Comparison of ENCODE assay signal across 15 cellular contexts in the genomic region with DNA sequence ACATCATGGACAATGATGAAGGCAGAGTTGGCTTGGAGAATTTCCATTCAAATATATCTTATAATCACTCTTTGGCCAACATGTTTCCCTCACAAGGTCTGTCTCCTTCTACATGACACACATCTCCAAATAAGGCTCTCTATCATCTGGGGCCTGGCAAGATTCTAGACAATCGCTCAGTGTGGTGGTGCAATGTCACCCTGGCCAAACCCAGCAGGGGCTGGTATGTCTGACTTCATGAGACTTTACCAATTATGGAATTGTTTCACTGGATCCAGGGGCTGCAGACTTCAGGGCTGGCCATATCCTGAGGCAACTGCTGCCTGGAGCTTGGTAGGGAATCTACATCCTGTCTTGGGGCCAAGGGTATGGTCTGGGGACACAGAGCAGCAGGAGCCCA.
A peak's percentile ranks its signal among the peaks of the same experiment; 100 is the strongest.
DNase-seq lines count a peak whose midpoint lies in the region; ATAC-seq and TF ChIP-seq lines count a peak whose summit lies in the region.
"Had no signal": no experiment of that assay in that cellular context is flagged by ENCODE, and none has a peak within 500 bp of the region (broad histone marks: within the 10 kb centered on the region; RNA-seq: fewer than 3 reads in every experiment).

No MANE protein-coding gene starts in this region.

- peaks cover 3% of the 10 kb centered on the region for H4K20me1 ChIP-seq in osteoblast (ENCODE audit: insufficient read depth, low read length)

- peak; percentile 61 for ATAC-seq in aorta (ENCODE audit: low FRiP score)
- ATAC-seq: A549, GM23338 had no signal

- H3K4me3 ChIP-seq in esophagus muscularis mucosa (no peak overlapping the region), aorta (ENCODE audit: low read length in 2 of 2) (no peak overlapping the region), osteoblast (ENCODE audit: insufficient read depth, low read length) (no peak overlapping the region), tibial artery (no peak overlapping the region)
- H3K4me3 ChIP-seq: A549, GM23338, HAP-1 had no signal

- H3K27ac ChIP-seq in VCaP: peak overlapping the region; percentile 100
- H3K27ac ChIP-seq in esophagus muscularis mucosa (replicated peaks in 1 of 4): peak overlapping the region in 3 of 4 donors; percentile 20 to 62 (median 43)
- H3K27ac ChIP-seq in aorta (ENCODE audit: low read depth in 1 of 2, low read length in 2 of 2): peak overlapping the region; percentile 6 to 25
- no peak overlapping the region for H3K27ac ChIP-seq in osteoblast (ENCODE audit: low read depth, low read length)
- H3K27ac ChIP-seq in tibial artery: no peak overlapping the region
- H3K27ac ChIP-seq: A549 had no signal

- no peaks in the 10 kb centered on the region for H3K9me3 ChIP-seq in esophagus muscularis mucosa
- H3K9me3 ChIP-seq in aorta (ENCODE audit: control insufficient read depth, low read length): no peaks in the 10 kb centered on the region
- no peaks in the 10 kb centered on the region for H3K9me3 ChIP-seq in osteoblast (ENCODE audit: low read depth, low read length)
- no peaks in the 10 kb centered on the region for H3K9me3 ChIP-seq in tibial artery
- H3K9me3 ChIP-seq: A549, BE2C, HAP-1 had no signal

- H3K36me3 ChIP-seq in esophagus muscularis mucosa (no peaks in the 10 kb centered on the region), aorta (ENCODE audit: control insufficient read depth in 1 of 2, insufficient read depth in 2 of 2, low read length in 1 of 2) (no peaks in the 10 kb centered on the region), osteoblast (ENCODE audit: insufficient read depth, low read length) (no peaks in the 10 kb centered on the region), tibial artery (no peaks in the 10 kb centered on the region)
- H3K36me3 ChIP-seq: BE2C, HAP-1 had no signal

- no peak for TF ChIP-seq POLR2A in esophagus muscularis mucosa (IDR thresholded peaks at IDR 0.05; ENCODE audit: low read depth)

- no peak for TF ChIP-seq EP300 in esophagus muscularis mucosa (IDR thresholded peaks at IDR 0.05)

- H3K4me2 ChIP-seq in osteoblast (ENCODE audit: insufficient read depth, low read length): no peak overlapping the region
- H3K4me2 ChIP-seq: A549, GM23338 had no signal

- DNase-seq in M059J (ENCODE audit: low read depth) (peak; percentile 20), esophagus muscularis mucosa (ENCODE audit: extremely low spot score) (no peak), aorta (peak in 1 of 2 donors; percentile 71), osteoblast (ENCODE audit: insufficient read length, low spot score, missing footprints) (no peak), tibial artery (no peak)
- DNase-seq: BE2C; CD4-positive, alpha-beta memory T cell; DMS153; DMS79 treated with DMSO at 0.1 percent for 48 hours; EL; HFFc6 had no signal

- TF ChIP-seq CTCF in VCaP (conservative IDR thresholded peaks at IDR 0.05) (no peak), esophagus muscularis mucosa (IDR thresholded peaks at IDR 0.05) (no peak), osteoblast (IDR thresholded peaks at IDR 0.05; ENCODE audit: extremely low read depth, low read depth, low read length) (no peak), tibial artery (IDR thresholded peaks at IDR 0.05) (no peak)

- no CpG with 5 or more reads among the region's 1 CpG for WGBS in esophagus muscularis mucosa
- WGBS in aorta, 2 donors: 18 to 27% methylated on average over 1 of the region's 1 CpG

- H3K4me1 ChIP-seq in esophagus muscularis mucosa: peaks cover 17 to 47% (median 45%) of the 10 kb centered on the region in 4 donors
- H3K4me1 ChIP-seq in aorta (ENCODE audit: control insufficient read depth in 1 of 2, insufficient read depth in 2 of 2, low read length in 2 of 2): peaks cover 2 to 6% of the 10 kb centered on the region in 2 donors
- H3K4me1 ChIP-seq in osteoblast (ENCODE audit: insufficient read depth, low read length): no peaks in the 10 kb centered on the region
- H3K4me1 ChIP-seq in tibial artery: peaks cover 0 to 9% (median 2%) of the 10 kb centered on the region in 4 donors
- H3K4me1 ChIP-seq: A549, HAP-1 had no signal

- no peaks in the 10 kb centered on the region for H3K79me2 ChIP-seq in osteoblast (ENCODE audit: insufficient read depth, low read length)

- H2AFZ ChIP-seq in osteoblast (ENCODE audit: low read length): no peak overlapping the region
- H2AFZ ChIP-seq: GM23338 had no signal

- intact Hi-C loops in esophagus muscularis mucosa (cut with DNase I): loop anchor here (10.0 kb wide), 1 partner anchor 312 kb away; no protein-coding TSS in a partner anchor
- intact Hi-C loops in aorta (cut with DNase I): loop anchor here (5.0 to 10.0 kb wide), 4 partner anchors 35 to 312 kb away; no protein-coding TSS in a partner anchor
- intact Hi-C loops in tibial artery (cut with DNase I; ENCODE audit: low total_unique reads): no loop called here

- H3K27me3 ChIP-seq in esophagus muscularis mucosa: no peaks in the 10 kb centered on the region
- no peaks in the 10 kb centered on the region for H3K27me3 ChIP-seq in aorta (ENCODE audit: control insufficient read depth in 1 of 2, insufficient read depth in 2 of 2, low read length in 1 of 2)
- peaks cover 3% of the 10 kb centered on the region for H3K27me3 ChIP-seq in osteoblast (ENCODE audit: insufficient read depth, low read length)
- no peaks in the 10 kb centered on the region for H3K27me3 ChIP-seq in tibial artery
- H3K27me3 ChIP-seq: BE2C had no signal

Comparison
In these comparisons a context has a peak if more than half of its experiments do, and no peak if none do; other contexts are left out.
1. H3K27ac ChIP-seq: peak in VCaP (single experiment), esophagus muscularis mucosa (3 of 4) and aorta (2 of 2); none in osteoblast (single experiment) and tibial artery (0 of 2).